Comparison of ENCODE assay signal across 7 cellular contexts in genomic region chr3:20258371-20258770, GRCh38.
"Had no signal": no experiment of that assay in that cellular context is flagged by ENCODE, and none has a peak within 500 bp of the region (broad histone marks: within the 10 kb centered on the region; RNA-seq: fewer than 3 reads in every experiment).

No MANE protein-coding gene starts in this region.

- DNase-seq: GM23248, GOT3, H7, HFFc6, IMR-90 had no signal

- H3K4me3 Mint-ChIP-seq: HFFc6 had no signal

- H3K27ac Mint-ChIP-seq: HFFc6 had no signal

- ATAC-seq: HCT116, K562 had no signal
